Comparison of ENCODE assay signal across 9 cellular contexts in the genomic region with DNA sequence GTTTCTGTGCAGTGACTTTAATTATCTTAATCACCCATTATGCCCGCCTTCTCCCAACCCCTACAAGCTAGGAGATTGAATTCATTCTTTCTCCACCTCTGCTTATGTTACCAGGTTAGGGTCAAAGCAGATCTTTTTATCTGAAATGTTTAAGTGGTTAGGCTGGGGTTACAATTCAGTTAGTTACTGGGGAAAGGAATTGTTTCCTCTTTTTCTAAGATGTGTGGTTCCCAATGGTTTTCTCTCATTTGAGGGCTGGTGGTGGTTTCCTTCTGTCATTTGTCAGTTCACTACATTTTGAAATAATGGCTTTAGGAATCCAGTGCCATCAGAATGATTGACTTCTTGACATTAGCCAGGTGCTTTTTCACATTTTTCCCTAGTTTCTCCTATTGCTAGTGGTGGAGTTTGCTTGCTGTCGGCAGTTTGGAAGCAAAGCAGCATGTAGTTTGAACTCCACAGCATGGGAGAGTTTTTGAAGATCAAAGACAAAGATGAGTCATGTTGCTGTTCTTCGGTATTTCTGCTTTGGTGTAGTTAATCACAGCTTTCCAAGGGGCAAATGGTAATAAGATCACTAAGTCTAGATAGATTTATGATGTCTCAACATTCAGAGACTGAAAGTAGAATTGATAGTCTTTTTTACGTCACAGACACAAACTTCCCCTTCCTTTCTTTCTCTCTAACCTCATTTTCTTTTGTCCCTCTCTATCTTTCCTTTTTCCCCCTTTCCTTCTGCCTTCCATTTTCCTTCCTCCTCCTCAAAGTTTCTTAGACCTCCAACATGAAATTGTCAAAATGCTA.
DNase-seq lines count a peak whose midpoint lies in the region; ATAC-seq lines count a peak whose summit lies in the region.
"Had no signal": no experiment of that assay in that cellular context is flagged by ENCODE, and none has a peak within 500 bp of the region (broad histone marks: within the 10 kb centered on the region; RNA-seq: fewer than 3 reads in every experiment).

No MANE protein-coding gene starts in this region.

- H3K9me3 ChIP-seq in GM23248 (ENCODE audit: low read depth), result no peaks in the 10 kb centered on the region
- no peaks in the 10 kb centered on the region for H3K9me3 ChIP-seq in SJSA1 (replicated peaks)

- H3K79me2 ChIP-seq in GM23248 (ENCODE audit: insufficient read depth), result peaks cover 99% of the 10 kb centered on the region

- ATAC-seq in GM19463 (IDR thresholded peaks at IDR 0.05; ENCODE audit: unreplicated experiment) (no peak), GM21737 (IDR thresholded peaks at IDR 0.05; ENCODE audit: unreplicated experiment) (no peak)

- WGBS in GM23248 (ENCODE audit: low coverage in 1 of 2, low lambda C conversion rate in 2 of 2, missing lambda C conversion rate in 2 of 2), 2 experiments, result 39% methylated on average over 4 of the region's 4 CpGs

- H3K36me3 ChIP-seq in GM23248 (ENCODE audit: low read depth) (no peaks in the 10 kb centered on the region), SJSA1 (peaks cover 4% of the 10 kb centered on the region; the same call in 1 of the 2 replicates)

- in situ Hi-C loops in GM23248 (cut with MboI), result no loop called here

- H3K4me2 ChIP-seq in GM23248 (ENCODE audit: unreplicated experiment), result peak overlapping the region; percentile 22

- no peak overlapping the region for H3K9ac ChIP-seq in GM23248

- no peak overlapping the region for H2AFZ ChIP-seq in GM23248

- peaks cover 17% of the 10 kb centered on the region for H4K20me1 ChIP-seq in GM23248 (ENCODE audit: insufficient read depth)

- no peaks in the 10 kb centered on the region for H3K27me3 ChIP-seq in GM23248 (replicated peaks; ENCODE audit: insufficient read depth)
- H3K27me3 ChIP-seq in SJSA1 (replicated peaks), result no peaks in the 10 kb centered on the region

- 0 out of 2 replicates have a peak, but pooled peaks cover 8% of the 10 kb centered on the region for H3F3A ChIP-seq in GM23248 (ENCODE audit: insufficient read depth)

- H3K27ac ChIP-seq in GM23248 (no peak overlapping the region), SJSA1 (peak overlapping the region; percentile 27; the same call in 1 of the 2 replicates)

- DNase-seq in AG20443 (ENCODE audit: low spot score) (peak; percentile 59), GM23248 (peak; percentile 60), SJSA1 (ENCODE audit: low read depth in 1 of 2, low spot score in 2 of 2) (peak in 1 of 2 experiments; percentile 44), hepatic stellate cell (ENCODE audit: low spot score) (peak; percentile 7), D341Med (ENCODE audit: low spot score) (no peak)
- DNase-seq in stimulated activated CD4-positive, alpha-beta T cell treated with anti-CD3 and anti-CD28 coated beads, Interleukin-15, amount 100 ng/mL, for 24 hours, result no peak
- DNase-seq: NCI-H524 treated with DMSO at 0.1 percent for 48 hours had no signal

- no peaks in the 10 kb centered on the region for H3K9me2 ChIP-seq in GM23248 (ENCODE audit: insufficient read depth)

- no peak overlapping the region for H3K4me3 ChIP-seq in GM23248
- H3K4me3 ChIP-seq in SJSA1, result no peak overlapping the region

- H3K4me1 ChIP-seq in GM23248 (ENCODE audit: insufficient read depth), result peaks cover 12% of the 10 kb centered on the region
- H3K4me1 ChIP-seq in SJSA1 (replicated peaks), result peaks cover 35% of the 10 kb centered on the region

Comparison
In these comparisons a context has a peak if more than half of its experiments do, and no peak if none do; other contexts are left out.
1. DNase-seq: peak in AG20443 (single experiment), GM23248 (single experiment) and hepatic stellate cell (single experiment); none in D341Med (single experiment) and stimulated activated CD4-positive, alpha-beta T cell treated with anti-CD3 and anti-CD28 coated beads, Interleukin-15, amount 100 ng/mL, for 24 hours (single experiment).